In the genomic region with DNA sequence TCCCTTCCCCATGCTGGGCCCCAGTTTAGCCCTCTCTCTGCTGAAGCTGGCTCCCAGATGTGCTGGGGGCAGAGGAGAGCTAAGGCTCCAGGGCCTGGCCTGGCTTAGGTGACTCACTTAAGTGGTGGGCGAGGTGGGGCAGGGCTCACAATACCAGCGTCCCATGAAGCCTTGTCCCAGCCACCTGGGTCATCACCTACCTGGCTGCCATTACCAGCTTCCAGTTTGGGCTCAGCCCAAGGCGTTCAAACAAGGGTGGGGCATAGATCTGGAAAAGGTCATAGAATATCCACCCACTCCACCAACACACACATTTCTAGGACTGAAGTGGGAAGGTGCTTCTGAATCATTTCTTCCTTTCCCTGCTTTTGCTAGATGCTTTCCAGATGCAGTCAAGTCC, we compare ENCODE assay signal across 17 cellular contexts.
"Had no signal": no experiment of that assay in that cellular context is flagged by ENCODE, and none has a peak within 500 bp of the region (broad histone marks: within the 10 kb centered on the region; RNA-seq: fewer than 3 reads in every experiment).

No MANE protein-coding gene starts in this region.

- H2AFZ ChIP-seq: neural progenitor cell had no signal

- H3K4me2 ChIP-seq: neural progenitor cell had no signal

- H3K27ac Mint-ChIP-seq: endodermal cell; mesothelial cell of epicardium; neural progenitor cell; T-helper 1 cell treated with Interleukin-12 subunit alpha and Interleukin-12 subunit beta and Interleukin-4 antibody, amounts not matched to agents 30 μg/mL and 1 μg/mL, for 36 hours had no signal

- DNase-seq: activated CD4-positive, alpha-beta T cell treated with anti-CD3 and anti-CD28 coated beads for 48 hours; activated CD8-positive, alpha-beta memory T cell treated with anti-CD3 and anti-CD28 coated beads for 24 hours; activated naive CD4-positive, alpha-beta T cell; aorta; dorsolateral prefrontal cortex; endodermal cell; heart right ventricle; naive B cell; ovary; spleen; thyroid gland had no signal

- H3K4me3 ChIP-seq: dorsolateral prefrontal cortex, gastroesophageal sphincter, heart right ventricle, lung, neural progenitor cell, ovary, spleen, thyroid gland had no signal

- H3K36me3 Mint-ChIP-seq: mesothelial cell of epicardium, naive B cell, neural progenitor cell had no signal

- H3K9me3 Mint-ChIP-seq: endodermal cell; mesothelial cell of epicardium; naive B cell; neural progenitor cell; T-helper 1 cell treated with Interleukin-12 subunit alpha and Interleukin-12 subunit beta and Interleukin-4 antibody, amounts not matched to agents 30 μg/mL and 1 μg/mL, for 36 hours had no signal

- H3K27me3 ChIP-seq: ovary, thyroid gland had no signal

- ATAC-seq: gastroesophageal sphincter, heart right ventricle, sciatic nerve had no signal

- H3K36me3 ChIP-seq: gastroesophageal sphincter, heart right ventricle, neural progenitor cell, ovary, spleen, thyroid gland had no signal

- H3K4me3 Mint-ChIP-seq: endodermal cell; mesothelial cell of epicardium; neural progenitor cell; T-helper 1 cell treated with Interleukin-12 subunit alpha and Interleukin-12 subunit beta and Interleukin-4 antibody, amounts not matched to agents 30 μg/mL and 1 μg/mL, for 36 hours had no signal

- H3K9me3 ChIP-seq: gastroesophageal sphincter, heart right ventricle, ovary, spleen, thyroid gland had no signal

- H3K27ac ChIP-seq: dorsolateral prefrontal cortex, gastroesophageal sphincter, neural progenitor cell, ovary, thyroid gland had no signal

- H3K9ac ChIP-seq: neural progenitor cell had no signal
